Comparison of ENCODE assay signal across 9 cellular contexts in genomic region chr13:42997381-42997780, GRCh38. TPM values are rescaled to one million over a fixed set of nuclear protein-coding genes. Genes with fewer than 3 reads are reported as not detected.
DNase-seq lines count a peak whose midpoint lies in the region; ATAC-seq and TF ChIP-seq lines count a peak whose summit lies in the region.
"Had no signal": no experiment of that assay in that cellular context is flagged by ENCODE, and none has a peak within 500 bp of the region (broad histone marks: within the 10 kb centered on the region; RNA-seq: fewer than 3 reads in every experiment).

No MANE protein-coding gene starts in this region.

- H3K4me1 Mint-ChIP-seq in activated CD8-positive, alpha-beta memory T cell treated with anti-CD3 and anti-CD28 coated beads, Interleukin-2, amount 10 ng/mL, durations not matched to agents 7 days and 5 days, result peaks cover 42% of the 10 kb centered on the region

- H3K27ac Mint-ChIP-seq in activated CD8-positive, alpha-beta memory T cell treated with anti-CD3 and anti-CD28 coated beads, Interleukin-2, amount 10 ng/mL, durations not matched to agents 7 days and 5 days, result no peak overlapping the region

- H3K4me3 Mint-ChIP-seq in activated CD8-positive, alpha-beta memory T cell treated with anti-CD3 and anti-CD28 coated beads, Interleukin-2, amount 10 ng/mL, durations not matched to agents 7 days and 5 days, result no peak overlapping the region

- CTCF ChIA-PET in activated CD8-positive, alpha-beta memory T cell treated with anti-CD3 and anti-CD28 coated beads, Interleukin-2, amount 10 ng/mL, durations not matched to agents 7 days and 5 days (lab: Charles Lee), result interaction anchor here (1.1 kb wide), 1 partner anchor 86 kb away, joined by 3 read pairs; no protein-coding TSS in a partner anchor

- no peak overlapping the region for H3K4me3 ChIP-seq in fibroblast of the aortic adventitia (ENCODE audit: low read depth, low read length)

- no peaks in the 10 kb centered on the region for H3K27me3 Mint-ChIP-seq in activated CD8-positive, alpha-beta memory T cell treated with anti-CD3 and anti-CD28 coated beads, Interleukin-2, amount 10 ng/mL, durations not matched to agents 7 days and 5 days

- no peaks in the 10 kb centered on the region for H3K9me3 Mint-ChIP-seq in activated CD8-positive, alpha-beta memory T cell treated with anti-CD3 and anti-CD28 coated beads, Interleukin-2, amount 10 ng/mL, durations not matched to agents 7 days and 5 days (ENCODE audit: low read depth)

- TF ChIP-seq CTCF in fibroblast of the aortic adventitia (IDR thresholded peaks at IDR 0.05; ENCODE audit: insufficient read depth, low read length), result no peak

- DNase-seq in GM03348 (ENCODE audit: low spot score), result peak; percentile 32
- peak; percentile 71 for DNase-seq in NCI-H226
- peak; percentile 45 for DNase-seq in fibroblast of the aortic adventitia (ENCODE audit: low read depth)
- DNase-seq in SKM-1 treated with dmso at 0.1 percent for 144 hours (lab: John Stamatoyannopoulos, UW; ENCODE audit: unreplicated experiment), result no peak
- no peak for DNase-seq in activated CD8-positive, alpha-beta memory T cell treated with anti-CD3 and anti-CD28 coated beads, Interleukin-2, amount 10 ng/mL, durations not matched to agents 7 days and 5 days
- no peak for DNase-seq in effector CD4-positive, alpha-beta T cell
- DNase-seq: posterior cingulate gyrus had no signal

- ATAC-seq in GM21367 (IDR thresholded peaks at IDR 0.05; ENCODE audit: unreplicated experiment) (peak; percentile 59), GM18909 (IDR thresholded peaks at IDR 0.05; ENCODE audit: poor library complexity, unreplicated experiment) (no peak)
- ATAC-seq in activated CD8-positive, alpha-beta memory T cell treated with anti-CD3 and anti-CD28 coated beads, Interleukin-2, amount 10 ng/mL, durations not matched to agents 7 days and 5 days, result no peak

- peaks cover 7% of the 10 kb centered on the region for H3K36me3 Mint-ChIP-seq in activated CD8-positive, alpha-beta memory T cell treated with anti-CD3 and anti-CD28 coated beads, Interleukin-2, amount 10 ng/mL, durations not matched to agents 7 days and 5 days

RNA-seq across cellular contexts. Expression of gene EPSTI1, which starts 5.3 kb away (rescaled TPM):
- 2.0 and 15.7 TPM in 2 replicates for total RNA-seq in fibroblast of the aortic adventitia (ENCODE audit: low replicate concordance)
- total RNA-seq in activated CD8-positive, alpha-beta memory T cell treated with anti-CD3 and anti-CD28 coated beads, Interleukin-2, amount 10 ng/mL, durations not matched to agents 7 days and 5 days, result 100 to 1,000 TPM in 1 of 2 experiments, 10 to 100 TPM in 1; 71.3 to 150 TPM

RNA-seq across cellular contexts. Expression of gene DNAJC15, which starts 26.0 kb away (rescaled TPM):
- 11.2 and 18.7 TPM in 2 replicates for total RNA-seq in fibroblast of the aortic adventitia (ENCODE audit: low replicate concordance)
- 10 to 100 TPM; 14.4 to 14.8 TPM for total RNA-seq in activated CD8-positive, alpha-beta memory T cell treated with anti-CD3 and anti-CD28 coated beads, Interleukin-2, amount 10 ng/mL, durations not matched to agents 7 days and 5 days

Comparison
In these comparisons a context has a peak if more than half of its experiments do, and no peak if none do; other contexts are left out.
1. DNase-seq: peak in GM03348 (single experiment), NCI-H226 (single experiment) and fibroblast of the aortic adventitia (single experiment); none in SKM-1 treated with dmso at 0.1 percent for 144 hours (single experiment), activated CD8-positive, alpha-beta memory T cell treated with anti-CD3 and anti-CD28 coated beads, Interleukin-2, amount 10 ng/mL, durations not matched to agents 7 days and 5 days (single experiment) and effector CD4-positive, alpha-beta T cell (single experiment).